ENCODE assay signal across 1 cellular context in the genomic region with DNA sequence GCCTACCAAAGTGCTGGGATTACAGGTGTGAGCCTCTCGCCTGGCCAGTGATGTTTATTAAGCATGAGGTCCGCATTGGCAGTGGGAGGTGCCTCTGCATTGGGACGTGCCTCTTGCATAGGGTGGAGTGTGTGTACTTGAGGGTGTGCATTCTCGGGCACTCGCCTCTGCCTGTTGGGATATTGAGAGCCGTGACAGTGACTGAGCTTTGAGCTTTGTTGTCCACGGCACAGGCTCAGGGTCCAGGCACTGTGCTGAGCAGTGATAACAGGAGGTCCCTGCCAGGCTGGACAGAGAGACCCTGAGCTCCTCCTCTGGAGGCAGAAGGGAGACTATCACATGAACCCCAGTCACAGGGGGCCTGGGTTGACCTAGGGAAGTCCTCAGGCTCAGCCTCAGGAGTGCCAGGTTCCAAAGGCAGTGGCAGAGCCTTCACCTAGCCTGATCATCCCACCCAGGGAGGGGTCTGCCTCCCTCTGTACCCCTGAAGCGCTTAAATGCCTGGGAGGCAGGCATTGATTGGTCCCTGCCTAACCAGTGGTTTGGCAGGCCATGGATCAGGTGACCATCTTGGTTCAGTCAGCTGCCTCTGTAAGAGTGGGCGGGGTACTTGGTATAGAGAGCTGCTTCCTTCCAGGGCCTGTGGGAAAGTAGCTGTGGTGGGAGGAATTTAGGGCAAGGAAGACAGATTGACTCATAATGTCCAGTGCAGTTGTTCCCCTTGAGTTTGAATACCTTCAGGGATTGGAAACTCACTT.
TF ChIP-seq lines count a peak whose summit lies in the region.

No MANE protein-coding gene starts in this region.

TF ChIP-seq in HepG2, 621 proteins besides CTCF, POLR2A, EP300 and RAD21 (continued from another document):
- TF ChIP-seq, protein P1, sequence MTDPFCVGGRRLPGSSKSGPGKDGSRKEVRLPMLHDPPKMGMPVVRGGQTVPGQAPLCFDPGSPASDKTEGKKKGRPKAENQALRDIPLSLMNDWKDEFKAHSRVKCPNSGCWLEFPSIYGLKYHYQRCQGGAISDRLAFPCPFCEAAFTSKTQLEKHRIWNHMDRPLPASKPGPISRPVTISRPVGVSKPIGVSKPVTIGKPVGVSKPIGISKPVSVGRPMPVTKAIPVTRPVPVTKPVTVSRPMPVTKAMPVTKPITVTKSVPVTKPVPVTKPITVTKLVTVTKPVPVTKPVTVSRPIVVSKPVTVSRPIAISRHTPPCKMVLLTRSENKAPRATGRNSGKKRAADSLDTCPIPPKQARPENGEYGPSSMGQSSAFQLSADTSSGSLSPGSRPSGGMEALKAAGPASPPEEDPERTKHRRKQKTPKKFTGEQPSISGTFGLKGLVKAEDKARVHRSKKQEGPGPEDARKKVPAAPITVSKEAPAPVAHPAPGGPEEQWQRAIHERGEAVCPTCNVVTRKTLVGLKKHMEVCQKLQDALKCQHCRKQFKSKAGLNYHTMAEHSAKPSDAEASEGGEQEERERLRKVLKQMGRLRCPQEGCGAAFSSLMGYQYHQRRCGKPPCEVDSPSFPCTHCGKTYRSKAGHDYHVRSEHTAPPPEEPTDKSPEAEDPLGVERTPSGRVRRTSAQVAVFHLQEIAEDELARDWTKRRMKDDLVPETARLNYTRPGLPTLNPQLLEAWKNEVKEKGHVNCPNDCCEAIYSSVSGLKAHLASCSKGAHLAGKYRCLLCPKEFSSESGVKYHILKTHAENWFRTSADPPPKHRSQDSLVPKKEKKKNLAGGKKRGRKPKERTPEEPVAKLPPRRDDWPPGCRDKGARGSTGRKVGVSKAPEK (CRISPR knock-in tag; IDR thresholded peaks at IDR 0.05; ENCODE audit: borderline replicate concordance) = 0 out of 2 replicates have a peak, but pooled peaks have one; percentile 44
- TF ChIP-seq, protein P2, sequence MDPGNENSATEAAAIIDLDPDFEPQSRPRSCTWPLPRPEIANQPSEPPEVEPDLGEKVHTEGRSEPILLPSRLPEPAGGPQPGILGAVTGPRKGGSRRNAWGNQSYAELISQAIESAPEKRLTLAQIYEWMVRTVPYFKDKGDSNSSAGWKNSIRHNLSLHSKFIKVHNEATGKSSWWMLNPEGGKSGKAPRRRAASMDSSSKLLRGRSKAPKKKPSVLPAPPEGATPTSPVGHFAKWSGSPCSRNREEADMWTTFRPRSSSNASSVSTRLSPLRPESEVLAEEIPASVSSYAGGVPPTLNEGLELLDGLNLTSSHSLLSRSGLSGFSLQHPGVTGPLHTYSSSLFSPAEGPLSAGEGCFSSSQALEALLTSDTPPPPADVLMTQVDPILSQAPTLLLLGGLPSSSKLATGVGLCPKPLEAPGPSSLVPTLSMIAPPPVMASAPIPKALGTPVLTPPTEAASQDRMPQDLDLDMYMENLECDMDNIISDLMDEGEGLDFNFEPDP (CRISPR knock-in tag; conservative IDR thresholded peaks at IDR 0.05) = 0 out of 2 replicates have a peak, but pooled peaks have one; percentile 44
- peak; percentile 58; the same call in 1 of the 2 replicates for TF ChIP-seq MIER2 (CRISPR knock-in tag; IDR thresholded peaks at IDR 0.05)
- TF ChIP-seq, protein P3, sequence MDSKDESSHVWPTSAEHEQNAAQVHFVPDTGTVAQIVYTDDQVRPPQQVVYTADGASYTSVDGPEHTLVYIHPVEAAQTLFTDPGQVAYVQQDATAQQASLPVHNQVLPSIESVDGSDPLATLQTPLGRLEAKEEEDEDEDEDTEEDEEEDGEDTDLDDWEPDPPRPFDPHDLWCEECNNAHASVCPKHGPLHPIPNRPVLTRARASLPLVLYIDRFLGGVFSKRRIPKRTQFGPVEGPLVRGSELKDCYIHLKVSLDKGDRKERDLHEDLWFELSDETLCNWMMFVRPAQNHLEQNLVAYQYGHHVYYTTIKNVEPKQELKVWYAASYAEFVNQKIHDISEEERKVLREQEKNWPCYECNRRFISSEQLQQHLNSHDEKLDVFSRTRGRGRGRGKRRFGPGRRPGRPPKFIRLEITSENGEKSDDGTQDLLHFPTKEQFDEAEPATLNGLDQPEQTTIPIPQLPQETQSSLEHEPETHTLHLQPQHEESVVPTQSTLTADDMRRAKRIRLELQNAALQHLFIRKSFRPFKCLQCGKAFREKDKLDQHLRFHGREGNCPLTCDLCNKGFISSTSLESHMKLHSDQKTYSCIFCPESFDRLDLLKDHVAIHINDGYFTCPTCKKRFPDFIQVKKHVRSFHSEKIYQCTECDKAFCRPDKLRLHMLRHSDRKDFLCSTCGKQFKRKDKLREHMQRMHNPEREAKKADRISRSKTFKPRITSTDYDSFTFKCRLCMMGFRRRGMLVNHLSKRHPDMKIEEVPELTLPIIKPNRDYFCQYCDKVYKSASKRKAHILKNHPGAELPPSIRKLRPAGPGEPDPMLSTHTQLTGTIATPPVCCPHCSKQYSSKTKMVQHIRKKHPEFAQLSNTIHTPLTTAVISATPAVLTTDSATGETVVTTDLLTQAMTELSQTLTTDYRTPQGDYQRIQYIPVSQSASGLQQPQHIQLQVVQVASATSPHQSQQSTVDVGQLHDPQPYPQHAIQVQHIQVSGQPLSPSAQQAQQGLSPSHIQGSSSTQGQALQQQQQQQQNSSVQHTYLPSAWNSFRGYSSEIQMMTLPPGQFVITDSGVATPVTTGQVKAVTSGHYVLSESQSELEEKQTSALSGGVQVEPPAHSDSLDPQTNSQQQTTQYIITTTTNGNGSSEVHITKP (CRISPR knock-in tag; IDR thresholded peaks at IDR 0.05; ENCODE audit: low read depth) = no peak
- peak; percentile 83; the same call in 1 of the 2 replicates for TF ChIP-seq MTA1 (CRISPR knock-in tag; IDR thresholded peaks at IDR 0.05; ENCODE audit: borderline replicate concordance)
- no peak for TF ChIP-seq ZNF570 (CRISPR knock-in tag; IDR thresholded peaks at IDR 0.05; ENCODE audit: borderline replicate concordance)
- TF ChIP-seq, protein P4, sequence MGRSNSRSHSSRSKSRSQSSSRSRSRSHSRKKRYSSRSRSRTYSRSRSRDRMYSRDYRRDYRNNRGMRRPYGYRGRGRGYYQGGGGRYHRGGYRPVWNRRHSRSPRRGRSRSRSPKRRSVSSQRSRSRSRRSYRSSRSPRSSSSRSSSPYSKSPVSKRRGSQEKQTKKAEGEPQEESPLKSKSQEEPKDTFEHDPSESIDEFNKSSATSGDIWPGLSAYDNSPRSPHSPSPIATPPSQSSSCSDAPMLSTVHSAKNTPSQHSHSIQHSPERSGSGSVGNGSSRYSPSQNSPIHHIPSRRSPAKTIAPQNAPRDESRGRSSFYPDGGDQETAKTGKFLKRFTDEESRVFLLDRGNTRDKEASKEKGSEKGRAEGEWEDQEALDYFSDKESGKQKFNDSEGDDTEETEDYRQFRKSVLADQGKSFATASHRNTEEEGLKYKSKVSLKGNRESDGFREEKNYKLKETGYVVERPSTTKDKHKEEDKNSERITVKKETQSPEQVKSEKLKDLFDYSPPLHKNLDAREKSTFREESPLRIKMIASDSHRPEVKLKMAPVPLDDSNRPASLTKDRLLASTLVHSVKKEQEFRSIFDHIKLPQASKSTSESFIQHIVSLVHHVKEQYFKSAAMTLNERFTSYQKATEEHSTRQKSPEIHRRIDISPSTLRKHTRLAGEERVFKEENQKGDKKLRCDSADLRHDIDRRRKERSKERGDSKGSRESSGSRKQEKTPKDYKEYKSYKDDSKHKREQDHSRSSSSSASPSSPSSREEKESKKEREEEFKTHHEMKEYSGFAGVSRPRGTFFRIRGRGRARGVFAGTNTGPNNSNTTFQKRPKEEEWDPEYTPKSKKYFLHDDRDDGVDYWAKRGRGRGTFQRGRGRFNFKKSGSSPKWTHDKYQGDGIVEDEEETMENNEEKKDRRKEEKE (IDR thresholded peaks at IDR 0.05) = no peak
- no peak for TF ChIP-seq U2AF2 (IDR thresholded peaks at IDR 0.05; ENCODE audit: low read depth, low read length)
- TF ChIP-seq NFE2 (CRISPR knock-in tag; IDR thresholded peaks at IDR 0.05) = no peak
- TF ChIP-seq, protein P5, sequence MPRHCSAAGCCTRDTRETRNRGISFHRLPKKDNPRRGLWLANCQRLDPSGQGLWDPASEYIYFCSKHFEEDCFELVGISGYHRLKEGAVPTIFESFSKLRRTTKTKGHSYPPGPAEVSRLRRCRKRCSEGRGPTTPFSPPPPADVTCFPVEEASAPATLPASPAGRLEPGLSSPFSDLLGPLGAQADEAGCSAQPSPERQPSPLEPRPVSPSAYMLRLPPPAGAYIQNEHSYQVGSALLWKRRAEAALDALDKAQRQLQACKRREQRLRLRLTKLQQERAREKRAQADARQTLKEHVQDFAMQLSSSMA (CRISPR knock-in tag; IDR thresholded peaks at IDR 0.05) = no peak
- no peak for TF ChIP-seq SSRP1 (CRISPR knock-in tag; IDR thresholded peaks at IDR 0.05)
- TF ChIP-seq NONO (IDR thresholded peaks at IDR 0.05) = no peak
- TF ChIP-seq NONO (CRISPR knock-in tag; conservative IDR thresholded peaks at IDR 0.05) = peak; percentile 59; the same call in 1 of the 2 replicates
- TF ChIP-seq, protein P6, sequence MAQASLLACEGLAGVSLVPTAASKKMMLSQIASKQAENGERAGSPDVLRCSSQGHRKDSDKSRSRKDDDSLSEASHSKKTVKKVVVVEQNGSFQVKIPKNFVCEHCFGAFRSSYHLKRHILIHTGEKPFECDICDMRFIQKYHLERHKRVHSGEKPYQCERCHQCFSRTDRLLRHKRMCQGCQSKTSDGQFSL (CRISPR knock-in tag; IDR thresholded peaks at IDR 0.05) = no peak
- TF ChIP-seq, protein P7, sequence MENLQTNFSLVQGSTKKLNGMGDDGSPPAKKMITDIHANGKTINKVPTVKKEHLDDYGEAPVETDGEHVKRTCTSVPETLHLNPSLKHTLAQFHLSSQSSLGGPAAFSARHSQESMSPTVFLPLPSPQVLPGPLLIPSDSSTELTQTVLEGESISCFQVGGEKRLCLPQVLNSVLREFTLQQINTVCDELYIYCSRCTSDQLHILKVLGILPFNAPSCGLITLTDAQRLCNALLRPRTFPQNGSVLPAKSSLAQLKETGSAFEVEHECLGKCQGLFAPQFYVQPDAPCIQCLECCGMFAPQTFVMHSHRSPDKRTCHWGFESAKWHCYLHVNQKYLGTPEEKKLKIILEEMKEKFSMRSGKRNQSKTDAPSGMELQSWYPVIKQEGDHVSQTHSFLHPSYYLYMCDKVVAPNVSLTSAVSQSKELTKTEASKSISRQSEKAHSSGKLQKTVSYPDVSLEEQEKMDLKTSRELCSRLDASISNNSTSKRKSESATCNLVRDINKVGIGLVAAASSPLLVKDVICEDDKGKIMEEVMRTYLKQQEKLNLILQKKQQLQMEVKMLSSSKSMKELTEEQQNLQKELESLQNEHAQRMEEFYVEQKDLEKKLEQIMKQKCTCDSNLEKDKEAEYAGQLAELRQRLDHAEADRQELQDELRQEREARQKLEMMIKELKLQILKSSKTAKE (CRISPR knock-in tag; IDR thresholded peaks at IDR 0.05; ENCODE audit: borderline replicate concordance) = no peak
- TF ChIP-seq TCF7 (IDR thresholded peaks at IDR 0.05; ENCODE audit: low read depth) = no peak
- no peak for TF ChIP-seq SIN3B (IDR thresholded peaks at IDR 0.05; ENCODE audit: low read length)
- peak; percentile 65; the same call in 1 of the 2 replicates for TF ChIP-seq FOXK1 (CRISPR knock-in tag; IDR thresholded peaks at IDR 0.05; ENCODE audit: borderline replicate concordance, low read depth)
- TF ChIP-seq HOXD1 (CRISPR knock-in tag; IDR thresholded peaks at IDR 0.05) = 0 out of 2 replicates have a peak, but pooled peaks have one; percentile 36
- TF ChIP-seq, protein P8, sequence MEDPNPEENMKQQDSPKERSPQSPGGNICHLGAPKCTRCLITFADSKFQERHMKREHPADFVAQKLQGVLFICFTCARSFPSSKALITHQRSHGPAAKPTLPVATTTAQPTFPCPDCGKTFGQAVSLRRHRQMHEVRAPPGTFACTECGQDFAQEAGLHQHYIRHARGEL (CRISPR knock-in tag; IDR thresholded peaks at IDR 0.05) = no peak
- TF ChIP-seq ZNF629 (CRISPR knock-in tag; conservative IDR thresholded peaks at IDR 0.05) = peak; percentile 38; the same call in 1 of the 2 replicates
- peak; percentile 62 for TF ChIP-seq ISL2 (CRISPR knock-in tag; IDR thresholded peaks at IDR 0.05)
